In genomic region chr10:107230854-107231253, GRCh38 we compare ENCODE assay signal across 34 cellular contexts.
"Had no signal": no experiment of that assay in that cellular context is flagged by ENCODE, and none has a peak within 500 bp of the region (broad histone marks: within the 10 kb centered on the region; RNA-seq: fewer than 3 reads in every experiment).

No MANE protein-coding gene starts in this region.

- H3K27ac Mint-ChIP-seq: activated B cell treated with CpG ODN at 0.5 μM for 24 hours; activated CD4-positive, alpha-beta memory T cell treated with anti-CD3 and anti-CD28 coated beads for 36 hours; activated naive CD4-positive, alpha-beta T cell treated with anti-CD3 and anti-CD28 coated beads for 36 hours; activated naive CD4-positive, alpha-beta T cell treated with anti-CD3 and anti-CD28 coated beads, Interleukin-2, amount 50 U/mL, for 72 hours; activated T-helper 1 cell treated with anti-CD3 and anti-CD28 coated beads, Interleukin-12 subunit alpha, Interleukin-12 subunit beta, Interleukin-2, Interleukin-4 antibody, amounts not matched to agents 30 ng/mL and 10 ng/mL and 1 ng/mL, durations not matched to agents 14 hours and 24 hours and 36 hours had no signal

- H3K4me3 Mint-ChIP-seq: activated B cell treated with CpG ODN at 0.5 μM for 24 hours; activated CD4-positive, alpha-beta memory T cell treated with anti-CD3 and anti-CD28 coated beads for 36 hours; activated naive CD4-positive, alpha-beta T cell treated with anti-CD3 and anti-CD28 coated beads for 36 hours; activated T-cell treated with anti-CD3 and anti-CD28 coated beads, Interleukin-2, amount 50 U/mL, for 4 hours; activated T-helper 1 cell treated with anti-CD3 and anti-CD28 coated beads, Interleukin-12 subunit alpha, Interleukin-12 subunit beta, Interleukin-2, Interleukin-4 antibody, amounts not matched to agents 30 ng/mL and 10 ng/mL and 1 ng/mL, durations not matched to agents 14 hours and 24 hours and 36 hours had no signal

- H3K9me3 ChIP-seq: adrenal gland, body of pancreas had no signal

- DNase-seq: activated B cell treated with CpG ODN at 0.5 μM for 24 hours; activated CD4-positive, alpha-beta memory T cell treated with anti-CD3 and anti-CD28 coated beads for 36 hours; activated CD4-positive, alpha-beta T cell treated with anti-CD3 and anti-CD28 coated beads for 4 hours; activated CD4-positive, alpha-beta T cell treated with anti-CD3 and anti-CD28 coated beads, Interleukin-2, amount 50 U/mL, for 1 hour; activated CD4-positive, CD25-positive, alpha-beta regulatory T cell treated with anti-CD3 and anti-CD28 coated beads, Interleukin-2, amount 50 U/mL, for 72 hours; activated CD8-positive, alpha-beta memory T cell treated with anti-CD3 and anti-CD28 coated beads, Interleukin-2, amount 50 U/mL, for 4 hours; activated gamma-delta T cell treated with Interleukin-2 at 50 U/mL for 16 hours; activated naive CD4-positive, alpha-beta T cell treated with anti-CD3 and anti-CD28 coated beads for 36 hours; activated T-cell treated with anti-CD3 and anti-CD28 coated beads for 4 hours; activated T-cell treated with anti-CD3 and anti-CD28 coated beads, Interleukin-2, amount 50 U/mL, for 4 hours; adrenal gland; body of pancreas; caudate nucleus; cerebellar nuclear complex; NCI-H1092 treated with DMSO at 0.1 percent for 48 hours; NCI-H1417; NCI-H146; NCI-H187; NCI-H2029 treated with DMSO at 0.1 percent for 48 hours; NCI-H2107; NCI-H2171 treated with DMSO at 0.1 percent for 48 hours; NCI-H2227 treated with DMSO at 0.1 percent for 48 hours; NCI-H446 treated with DMSO at 0.1 percent for 48 hours; NCI-H524; PC-3; SIG-M5; SW 1271; T-helper 1 cell; T-helper 2 cell; T-helper 9 cell had no signal

- H3K27me3 Mint-ChIP-seq: activated B cell treated with CpG ODN at 0.5 μM for 24 hours; activated CD4-positive, alpha-beta memory T cell treated with anti-CD3 and anti-CD28 coated beads for 36 hours had no signal

- H3K4me1 ChIP-seq: adrenal gland, body of pancreas had no signal

- H3K27ac ChIP-seq: adrenal gland, body of pancreas, RWPE1, VCaP had no signal

- H3K36me3 ChIP-seq: adrenal gland had no signal

- H3K4me3 ChIP-seq: adrenal gland, body of pancreas had no signal

- H3K27me3 ChIP-seq: adrenal gland, body of pancreas had no signal

- H3K36me3 Mint-ChIP-seq: activated CD4-positive, alpha-beta memory T cell treated with anti-CD3 and anti-CD28 coated beads for 36 hours; activated naive CD4-positive, alpha-beta T cell treated with anti-CD3 and anti-CD28 coated beads, Interleukin-2, amount 50 U/mL, for 72 hours had no signal

- H3K4me1 Mint-ChIP-seq: activated B cell treated with CpG ODN at 0.5 μM for 24 hours had no signal
